In the genomic region with DNA sequence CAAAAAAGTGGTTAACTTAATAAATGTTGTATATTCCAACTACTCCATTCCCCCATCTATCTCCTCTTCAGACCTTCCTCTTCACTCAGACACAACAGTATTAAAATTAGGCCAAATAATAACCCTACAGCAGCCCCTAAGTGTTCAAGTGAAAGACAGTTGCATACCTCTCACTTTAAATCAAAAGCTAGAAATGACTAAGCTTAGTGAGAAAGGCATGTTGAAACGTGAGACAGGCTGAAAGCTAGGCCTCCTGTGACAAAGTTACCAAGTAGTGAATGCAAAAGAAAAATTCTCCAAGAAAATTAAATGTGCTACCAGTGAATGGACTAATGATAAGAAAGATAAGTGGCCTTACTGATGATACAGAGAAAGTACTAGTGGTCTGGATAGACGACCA, we compare ENCODE assay signal across 10 cellular contexts.
DNase-seq lines count a peak whose midpoint lies in the region; ATAC-seq and TF ChIP-seq lines count a peak whose summit lies in the region.
"Had no signal": no experiment of that assay in that cellular context is flagged by ENCODE, and none has a peak within 500 bp of the region (broad histone marks: within the 10 kb centered on the region; RNA-seq: fewer than 3 reads in every experiment).

No MANE protein-coding gene starts in this region.

- no peaks in the 10 kb centered on the region for H3K9me3 ChIP-seq in mammary epithelial cell (replicated peaks; ENCODE audit: insufficient read depth, low read length)
- H3K9me3 ChIP-seq: heart left ventricle had no signal

- no peak for TF ChIP-seq CTCF in mammary epithelial cell (conservative IDR thresholded peaks at IDR 0.05 in 1 of 2, IDR thresholded peaks at IDR 0.05 in 1 of 2; ENCODE audit: extremely low read depth in 1 of 2, insufficient read depth in 1 of 2, low read depth in 1 of 2, low read length in 2 of 2)

- H2AFZ ChIP-seq in mammary epithelial cell (ENCODE audit: low read depth, low read length): peak overlapping the region; percentile 13

- H3K27me3 ChIP-seq in mammary epithelial cell (ENCODE audit: insufficient read depth, low read length): no peaks in the 10 kb centered on the region
- H3K27me3 ChIP-seq: heart left ventricle had no signal

- peak overlapping the region; percentile 72 for H3K4me2 ChIP-seq in mammary epithelial cell (ENCODE audit: insufficient read depth, low read depth, low read length)

- in situ Hi-C loops in mammary epithelial cell (cut with MboI; ENCODE audit: low sequenced_read_pairs in 2 of 2): no loop called here

- CTCF ChIA-PET in mammary epithelial cell (lab: Charles Lee; ENCODE audit: low non-redundant PET): interaction anchor here (0.6 to 1.0 kb wide), 2 partner anchors 71 to 72 kb away, joined by 3 to 22 read pairs; a partner anchor contains a TSS

- H4K20me1 ChIP-seq in mammary epithelial cell (ENCODE audit: insufficient read depth, low read length): no peaks in the 10 kb centered on the region

- dilution Hi-C loops in mammary epithelial cell (cut with HindIII; ENCODE audit: low sequenced_read_pairs): no loop called here

- H3K79me2 ChIP-seq in mammary epithelial cell (ENCODE audit: insufficient read depth, low read length): no peaks in the 10 kb centered on the region

- peak overlapping the region; percentile 21 for H3K9ac ChIP-seq in mammary epithelial cell (ENCODE audit: insufficient read depth, low read length)

- ATAC-seq in GM19395 (IDR thresholded peaks at IDR 0.05; ENCODE audit: unreplicated experiment) (peak; percentile 93), HG03064 (IDR thresholded peaks at IDR 0.05; ENCODE audit: low read depth, unreplicated experiment) (peak; percentile 85), Right ventricle myocardium inferior (no peak)
- ATAC-seq: heart left ventricle, right cardiac atrium had no signal

- H3K36me3 ChIP-seq in mammary epithelial cell (ENCODE audit: insufficient read depth, low read length): peaks cover 15% of the 10 kb centered on the region

- WGBS in mammary epithelial cell (ENCODE audit: low coverage, missing lambda C conversion rate): 0% methylated on average over 1 of the region's 2 CpGs

- H3K27ac ChIP-seq in mammary epithelial cell (ENCODE audit: insufficient read depth, low read depth, low read length): peak overlapping the region; percentile 59
- H3K27ac ChIP-seq: heart left ventricle had no signal

- H3K4me3 ChIP-seq in mammary epithelial cell (replicated peaks in 1 of 3; ENCODE audit: insufficient read depth in 1 of 3, low read depth in 2 of 3, low read length in 3 of 3): no peak overlapping the region
- H3K4me3 ChIP-seq: heart left ventricle had no signal

- peaks cover 17% of the 10 kb centered on the region for H3K4me1 ChIP-seq in mammary epithelial cell (ENCODE audit: insufficient read depth, low read length)
- H3K4me1 ChIP-seq: heart left ventricle had no signal

- intact Hi-C loops in mammary epithelial cell (cut with micrococcal nuclease): no loop called here
- intact Hi-C loops in Right ventricle myocardium inferior (cut with DNase I): no loop called here

- no TSS peak for BruUV-seq in mammary epithelial cell (replicated peaks; lab: Mats Ljungman, UMichigan)

- DNase-seq in EH (ENCODE audit: low read depth) (peak; percentile 47), mammary epithelial cell (peak; percentile 46), Right ventricle myocardium inferior (ENCODE audit: missing footprints) (no peak), DMS 273 treated with DMSO at 0.1 percent for 48 hours (lab: John Stamatoyannopoulos, UW) (no peak), retina (no peak)
- DNase-seq in activated effector memory CD4-positive, alpha-beta T cell treated with anti-CD3 and anti-CD28 coated beads, Interleukin-2, amount 50 U/mL, for 16 hours: no peak
- DNase-seq: heart left ventricle, right cardiac atrium had no signal

Comparison
In these comparisons a context has a peak if more than half of its experiments do, and no peak if none do; other contexts are left out.
1. DNase-seq: peak in EH (single experiment) and mammary epithelial cell (single experiment); none in Right ventricle myocardium inferior (single experiment), DMS 273 treated with DMSO at 0.1 percent for 48 hours (single experiment), activated effector memory CD4-positive, alpha-beta T cell treated with anti-CD3 and anti-CD28 coated beads, Interleukin-2, amount 50 U/mL, for 16 hours (single experiment) and retina (single experiment).